Comparison of ENCODE assay signal across 16 cellular contexts in genomic region chr9:129580211-129580915, GRCh38. TPM values are rescaled to one million over a fixed set of nuclear protein-coding genes. Genes with fewer than 3 reads are reported as not detected.
DNase-seq lines count a peak whose midpoint lies in the region; ATAC-seq lines count a peak whose summit lies in the region.
"Had no signal": no experiment of that assay in that cellular context is flagged by ENCODE, and none has a peak within 500 bp of the region (broad histone marks: within the 10 kb centered on the region; RNA-seq: fewer than 3 reads in every experiment).

No MANE protein-coding gene starts in this region.

- DNase-seq in CD8-positive, alpha-beta memory T cell: peak in 1 of 5 donors; percentile 15
- peak; percentile 63 for DNase-seq in NAMALWA (ENCODE audit: low spot score)
- DNase-seq in central memory CD4-positive, alpha-beta T cell: peak; percentile 27
- no peak for DNase-seq in NCI-H2227 treated with DMSO at 0.1 percent for 48 hours (lab: John Stamatoyannopoulos, UW)
- no peak for DNase-seq in SK-N-DZ (ENCODE audit: low spot score)
- DNase-seq in caudate nucleus (lab: John Stamatoyannopoulos, UW): no peak
- DNase-seq in left colon: no peak
- DNase-seq: brain microvascular endothelial cell, immature natural killer cell, NCI-H2107, SHP77 had no signal

- peak; percentile 67 for ATAC-seq in GM18502 (IDR thresholded peaks at IDR 0.05; ENCODE audit: poor library complexity, unreplicated experiment)
- ATAC-seq in left colon: no peak

- peaks cover 0 to 3% of the 10 kb centered on the region in 2 donors for H3K27me3 Mint-ChIP-seq in CD8-positive, alpha-beta memory T cell

- H3K4me3 ChIP-seq in CD8-positive, alpha-beta memory T cell (ENCODE audit: low read length): peak overlapping the region; percentile 20
- H3K4me3 ChIP-seq: esophagus muscularis mucosa had no signal

- CTCF ChIA-PET in CD8-positive, alpha-beta memory T cell (lab: Charles Lee): interaction anchor here (1.0 to 1.5 kb wide), 2 partner anchors 9 to 406 kb away, joined by 3 to 6 read pairs; no protein-coding TSS in a partner anchor

- peak overlapping the region in 6 of 7 donors; percentile 11 to 60 (median 34) for H3K4me3 Mint-ChIP-seq in CD8-positive, alpha-beta memory T cell
- H3K4me3 Mint-ChIP-seq: immature natural killer cell had no signal

- peaks cover 31% of the 10 kb centered on the region for H3K4me1 ChIP-seq in CD8-positive, alpha-beta memory T cell (ENCODE audit: insufficient read depth, low read length)

- intact Hi-C loops in left colon (cut with DNase I, micrococcal nuclease): no loop called here

- H3K9me3 Mint-ChIP-seq in CD8-positive, alpha-beta memory T cell: no peaks in the 10 kb centered on the region
- H3K9me3 Mint-ChIP-seq: IgD-negative memory B cell, immature natural killer cell had no signal

- H3K36me3 Mint-ChIP-seq in CD8-positive, alpha-beta memory T cell: no peaks in the 10 kb centered on the region
- H3K36me3 Mint-ChIP-seq: IgD-negative memory B cell, immature natural killer cell had no signal

- POLR2A ChIA-PET in CD8-positive, alpha-beta memory T cell (lab: Charles Lee): interaction anchor here (1.3 kb wide), 1 partner anchor 197 kb away, joined by 3 read pairs; no protein-coding TSS in a partner anchor

- peak overlapping the region in 3 of 8 donors; percentile 38 to 76 (median 56) for H3K27ac Mint-ChIP-seq in CD8-positive, alpha-beta memory T cell

- H3K27ac ChIP-seq in CD8-positive, alpha-beta memory T cell (ENCODE audit: low read depth, low read length): no peak overlapping the region
- H3K27ac ChIP-seq in caudate nucleus (ENCODE audit: low read depth, low read length): no peak overlapping the region
- H3K27ac ChIP-seq: brain microvascular endothelial cell, esophagus muscularis mucosa had no signal

- no peaks in the 10 kb centered on the region for H3K9me3 ChIP-seq in CD8-positive, alpha-beta memory T cell (ENCODE audit: low read length)
- H3K9me3 ChIP-seq: esophagus muscularis mucosa had no signal

- H3K4me1 Mint-ChIP-seq in CD8-positive, alpha-beta memory T cell: peaks cover 47 to 57% (median 51%) of the 10 kb centered on the region in 3 donors

- no peaks in the 10 kb centered on the region for H3K36me3 ChIP-seq in CD8-positive, alpha-beta memory T cell (ENCODE audit: insufficient read depth, low read length)
- H3K36me3 ChIP-seq: brain microvascular endothelial cell, esophagus muscularis mucosa had no signal

- no peaks in the 10 kb centered on the region for H3K27me3 ChIP-seq in CD8-positive, alpha-beta memory T cell (ENCODE audit: insufficient read depth, low read length, poor library complexity, severe bottlenecking)
- H3K27me3 ChIP-seq: brain microvascular endothelial cell, esophagus muscularis mucosa had no signal

RNA-seq across cellular contexts. Expression of gene C9orf50, which starts 40.5 kb away (rescaled TPM):
- not detected for total RNA-seq in CD8-positive, alpha-beta memory T cell
- not detected for polyA plus RNA-seq in CD8-positive, alpha-beta memory T cell
- polyA plus RNA-seq in SK-N-DZ (2014; cell fraction: cytosol; rRNA removed): not detected in 2 replicates
- 0.13 TPM in 1 of 2 replicates, not detected in the other for polyA plus RNA-seq in SK-N-DZ (2014; cell fraction: nucleus; rRNA removed)
- total RNA-seq in left colon: under 1 TPM in 1 of 2 donors, not detected in 1; 0.36 TPM
- total RNA-seq: activated CD8-positive, alpha-beta memory T cell treated with anti-CD3 and anti-CD28 coated beads for 36 hours had no signal
- polyA plus RNA-seq: IgD-negative memory B cell, immature natural killer cell, neural cell had no signal

RNA-seq across cellular contexts. Expression of gene NTMT1, which starts 45.6 kb away (rescaled TPM):
- total RNA-seq in CD8-positive, alpha-beta memory T cell: 10 to 100 TPM; 65.5 to 68.9 TPM
- polyA plus RNA-seq in CD8-positive, alpha-beta memory T cell: 48.6 TPM
- polyA plus RNA-seq in SK-N-DZ (2014; cell fraction: cytosol; rRNA removed): 72.1 and 78.3 TPM in 2 replicates
- polyA plus RNA-seq in SK-N-DZ (2014; cell fraction: nucleus; rRNA removed): 29.8 and 37.9 TPM in 2 replicates
- total RNA-seq in left colon: 10 to 100 TPM; 23.2 to 25.8 TPM

Comparison
In these comparisons a context has a peak if more than half of its experiments do, and no peak if none do; other contexts are left out.
1. DNase-seq: peak in NAMALWA (single experiment) and central memory CD4-positive, alpha-beta T cell (single experiment); none in NCI-H2227 treated with DMSO at 0.1 percent for 48 hours (single experiment), SK-N-DZ (single experiment), caudate nucleus (0 of 61) and left colon (0 of 2).